2 cellular contexts compared by ENCODE assay signal in the genomic region with DNA sequence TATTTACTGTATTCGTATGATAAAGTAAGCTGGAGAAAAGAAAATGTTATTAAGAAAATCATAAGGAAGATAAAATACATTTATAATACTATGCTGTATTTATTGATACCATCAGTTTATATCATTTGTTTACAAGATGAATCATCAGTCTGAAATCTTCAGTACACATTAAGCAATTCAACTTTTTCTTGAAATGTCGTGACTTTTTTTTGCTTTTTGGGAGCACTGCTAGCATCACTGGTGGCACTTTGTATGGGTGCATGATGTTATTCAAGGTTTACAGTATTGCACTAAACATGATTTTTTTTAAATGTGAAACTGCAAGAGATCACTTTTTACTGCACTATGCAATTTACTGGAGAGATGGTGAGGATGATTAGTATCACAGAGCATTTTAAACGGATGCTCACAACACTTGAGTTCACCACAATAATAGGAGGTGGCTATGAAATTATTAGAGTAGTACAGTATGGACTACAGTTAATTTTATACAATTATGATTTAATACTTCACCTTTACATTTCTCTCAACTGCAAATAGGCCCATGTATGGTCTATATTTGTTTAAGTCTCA.
A peak's percentile ranks its signal among the peaks of the same experiment; 100 is the strongest.
TF ChIP-seq lines count a peak whose summit lies in the region.

No MANE protein-coding gene starts in this region.

TF ChIP-seq in A549, 52 proteins besides CTCF, POLR2A, EP300 and RAD21:
- TF ChIP-seq CEBPB (IDR thresholded peaks at IDR 0.05) (peak; percentile 86 to 96), SMC3 (IDR thresholded peaks at IDR 0.05) (0 out of 3 replicates have a peak, but pooled peaks have one; percentile 25), JUNB (IDR thresholded peaks at IDR 0.05) (peak; percentile 91), GATA3 (IDR thresholded peaks at IDR 0.05; ENCODE audit: borderline replicate concordance) (peak; percentile 89), KDM1A (IDR thresholded peaks at IDR 0.05; ENCODE audit: low read depth) (no peak), FOSL2 (IDR thresholded peaks at IDR 0.05) (peak; percentile 77), FOSL2 (CRISPR knock-in tag; IDR thresholded peaks at IDR 0.05) (peak; percentile 83), JUN (IDR thresholded peaks at IDR 0.05) (peak; percentile 21 to 76; a peak in 1 of 5 replicates), NPAS2 (CRISPR knock-in tag; IDR thresholded peaks at IDR 0.05; ENCODE audit: borderline replicate concordance) (no peak)

TF ChIP-seq in IMR-90, 13 proteins besides CTCF, POLR2A, EP300 and RAD21:
- TF ChIP-seq NFE2L2 (IDR thresholded peaks at IDR 0.05; ENCODE audit: low read depth, low read length) (no peak), CEBPB (IDR thresholded peaks at IDR 0.05; ENCODE audit: low read depth, low read length) (peak; percentile 25; the same call in 1 of the 2 replicates)
